Comparison of ENCODE assay signal across 8 cellular contexts in the genomic region with DNA sequence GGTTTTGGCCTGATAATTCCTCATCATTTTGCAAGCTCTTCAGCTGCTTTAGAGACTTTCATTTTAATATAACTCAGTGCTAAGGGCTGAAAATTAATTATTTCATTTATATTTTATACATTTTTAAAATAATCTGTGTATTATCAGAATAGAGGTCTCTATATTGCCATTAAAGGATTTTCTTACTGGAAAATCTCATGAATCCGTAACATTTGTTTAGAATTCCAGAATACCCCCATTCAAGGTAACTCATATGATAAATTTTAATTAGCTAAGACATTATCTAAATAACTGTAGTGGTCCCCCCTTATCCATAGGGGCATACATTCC.
"Had no signal": no experiment of that assay in that cellular context is flagged by ENCODE, and none has a peak within 500 bp of the region (broad histone marks: within the 10 kb centered on the region; RNA-seq: fewer than 3 reads in every experiment).

No MANE protein-coding gene starts in this region.

- H3K9me3 Mint-ChIP-seq: activated naive CD4-positive, alpha-beta T cell treated with anti-CD3 and anti-CD28 coated beads for 36 hours; activated naive CD8-positive, alpha-beta T cell treated with anti-CD3 and anti-CD28 coated beads, Interleukin-2, amount 10 ng/mL, durations not matched to agents 7 days and 5 days; activated T-cell treated with anti-CD3 and anti-CD28 coated beads, Interleukin-2, amount 50 U/mL, for 72 hours; nephron had no signal

- H3K36me3 ChIP-seq: left ventricle myocardium inferior, upper lobe of right lung had no signal

- H3K79me2 ChIP-seq: hepatocyte had no signal

- H3K27ac ChIP-seq: hepatocyte, left ventricle myocardium inferior, upper lobe of right lung had no signal

- H2AFZ ChIP-seq: hepatocyte had no signal

- H3K27me3 Mint-ChIP-seq: activated naive CD8-positive, alpha-beta T cell treated with anti-CD3 and anti-CD28 coated beads, Interleukin-2, amount 10 ng/mL, durations not matched to agents 7 days and 5 days had no signal

- H3K27me3 ChIP-seq: foreskin keratinocyte, hepatocyte, upper lobe of right lung had no signal

- H3K4me3 Mint-ChIP-seq: activated naive CD4-positive, alpha-beta T cell treated with anti-CD3 and anti-CD28 coated beads for 36 hours; activated naive CD8-positive, alpha-beta T cell treated with anti-CD3 and anti-CD28 coated beads, Interleukin-2, amount 10 ng/mL, durations not matched to agents 7 days and 5 days; activated T-cell treated with anti-CD3 and anti-CD28 coated beads, Interleukin-2, amount 50 U/mL, for 72 hours; nephron had no signal

- H3K27ac Mint-ChIP-seq: activated naive CD4-positive, alpha-beta T cell treated with anti-CD3 and anti-CD28 coated beads for 36 hours; activated naive CD8-positive, alpha-beta T cell treated with anti-CD3 and anti-CD28 coated beads, Interleukin-2, amount 10 ng/mL, durations not matched to agents 7 days and 5 days; activated T-cell treated with anti-CD3 and anti-CD28 coated beads, Interleukin-2, amount 50 U/mL, for 72 hours; nephron had no signal

- H3K4me1 ChIP-seq: left ventricle myocardium inferior, upper lobe of right lung had no signal

- H3K4me2 ChIP-seq: hepatocyte had no signal

- H3K4me1 Mint-ChIP-seq: activated naive CD8-positive, alpha-beta T cell treated with anti-CD3 and anti-CD28 coated beads, Interleukin-2, amount 10 ng/mL, durations not matched to agents 7 days and 5 days had no signal

- H3K4me3 ChIP-seq: hepatocyte, left ventricle myocardium inferior, upper lobe of right lung had no signal

- H3K9me3 ChIP-seq: left ventricle myocardium inferior, upper lobe of right lung had no signal
